8 cellular contexts compared by ENCODE assay signal in genomic region chr17:66466933-66467367, GRCh38.
DNase-seq lines count a peak whose midpoint lies in the region; ATAC-seq lines count a peak whose summit lies in the region.

No MANE protein-coding gene starts in this region.

- no peaks in the 10 kb centered on the region for H3K27me3 Mint-ChIP-seq in activated CD4-positive, alpha-beta memory T cell treated with anti-CD3 and anti-CD28 coated beads, Interleukin-2, amount 10 ng/mL, durations not matched to agents 7 days and 5 days

- peak overlapping the region; percentile 87 for H3K27ac Mint-ChIP-seq in activated CD4-positive, alpha-beta memory T cell treated with anti-CD3 and anti-CD28 coated beads, Interleukin-2, amount 10 ng/mL, durations not matched to agents 7 days and 5 days

- POLR2A ChIA-PET in activated CD4-positive, alpha-beta memory T cell treated with anti-CD3 and anti-CD28 coated beads, Interleukin-2, amount 10 ng/mL, durations not matched to agents 7 days and 5 days (lab: Charles Lee), result interaction anchor here (1.1 to 2.0 kb wide), 4 partner anchors 41 to 163 kb away, joined by 3 to 7 read pairs (median 3); no protein-coding TSS in a partner anchor

- peaks cover 2% of the 10 kb centered on the region for H3K36me3 Mint-ChIP-seq in activated CD4-positive, alpha-beta memory T cell treated with anti-CD3 and anti-CD28 coated beads, Interleukin-2, amount 10 ng/mL, durations not matched to agents 7 days and 5 days (ENCODE audit: low read depth)

- H3K9me3 Mint-ChIP-seq in activated CD4-positive, alpha-beta memory T cell treated with anti-CD3 and anti-CD28 coated beads, Interleukin-2, amount 10 ng/mL, durations not matched to agents 7 days and 5 days, result no peaks in the 10 kb centered on the region

- H3K4me1 Mint-ChIP-seq in activated CD4-positive, alpha-beta memory T cell treated with anti-CD3 and anti-CD28 coated beads, Interleukin-2, amount 10 ng/mL, durations not matched to agents 7 days and 5 days, result peaks cover 64% of the 10 kb centered on the region

- H3K4me3 Mint-ChIP-seq in activated CD4-positive, alpha-beta memory T cell treated with anti-CD3 and anti-CD28 coated beads, Interleukin-2, amount 10 ng/mL, durations not matched to agents 7 days and 5 days, result peak overlapping the region; percentile 46

- CTCF ChIA-PET in activated CD4-positive, alpha-beta memory T cell treated with anti-CD3 and anti-CD28 coated beads, Interleukin-2, amount 10 ng/mL, durations not matched to agents 7 days and 5 days (lab: Charles Lee), result interaction anchor here (0.7 to 1.7 kb wide), 2 partner anchors 100 to 219 kb away, joined by 3 to 5 read pairs; no protein-coding TSS in a partner anchor

- DNase-seq in AG08396 (ENCODE audit: low spot score) (peak; percentile 86), fibroblast of the conjunctiva (ENCODE audit: low read depth) (peak; percentile 99), Kasumi-1 (lab: John Stamatoyannopoulos, UW) (no peak), SHP77 treated with DMSO at 0.1 percent for 48 hours (lab: John Stamatoyannopoulos, UW) (no peak)
- DNase-seq in activated CD4-positive, alpha-beta memory T cell treated with anti-CD3 and anti-CD28 coated beads, Interleukin-2, amount 10 ng/mL, durations not matched to agents 7 days and 5 days, result peak; percentile 72
- DNase-seq in stimulated activated CD4-positive, alpha-beta T cell treated with anti-CD3 and anti-CD28 coated beads, Interleukin-4, amount 100 ng/mL, for 1 hour, result peak; percentile 46

- ATAC-seq in HG03175 (IDR thresholded peaks at IDR 0.05; ENCODE audit: unreplicated experiment) (peak; percentile 53), GM19395 (IDR thresholded peaks at IDR 0.05; ENCODE audit: unreplicated experiment) (no peak)

Comparison
In these comparisons a context has a peak if more than half of its experiments do, and no peak if none do; other contexts are left out.
1. DNase-seq: peak in AG08396 (single experiment), activated CD4-positive, alpha-beta memory T cell treated with anti-CD3 and anti-CD28 coated beads, Interleukin-2, amount 10 ng/mL, durations not matched to agents 7 days and 5 days (single experiment), fibroblast of the conjunctiva (single experiment) and stimulated activated CD4-positive, alpha-beta T cell treated with anti-CD3 and anti-CD28 coated beads, Interleukin-4, amount 100 ng/mL, for 1 hour (single experiment); none in Kasumi-1 (0 of 2) and SHP77 treated with DMSO at 0.1 percent for 48 hours (single experiment).